ENCODE assay signal across 8 cellular contexts in the genomic region with DNA sequence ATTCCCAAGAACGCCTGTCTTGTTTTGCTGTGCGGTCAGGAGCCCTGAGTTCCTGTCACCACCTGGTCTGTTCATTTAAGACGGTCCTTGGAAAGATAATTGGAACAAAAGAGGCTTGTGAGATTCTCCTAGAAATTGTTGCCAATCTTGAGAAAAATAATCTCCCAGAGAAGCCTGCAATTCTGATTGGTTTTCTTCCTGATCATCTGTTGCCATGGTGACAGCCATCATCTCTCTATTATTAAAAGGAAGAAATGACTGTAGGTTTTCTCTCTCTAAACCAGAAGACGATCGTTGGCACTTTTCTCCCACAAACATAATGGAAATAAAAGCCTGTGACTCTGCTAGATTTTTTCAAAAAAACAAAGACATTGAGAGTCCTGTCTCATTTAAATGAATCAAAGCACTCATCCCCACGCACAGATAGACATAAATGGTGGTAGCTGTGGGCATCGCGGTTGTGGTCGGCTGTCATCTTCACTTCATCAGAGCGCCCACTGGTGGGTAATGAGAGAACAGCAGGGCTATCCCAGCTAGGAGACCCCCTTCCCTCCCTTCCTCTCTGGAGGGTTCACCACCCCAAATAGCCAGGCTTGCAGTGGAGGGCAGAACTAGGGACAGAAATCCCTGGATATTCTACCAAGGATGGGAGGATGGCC. TPM values are rescaled to one million over a fixed set of nuclear protein-coding genes. Genes with fewer than 3 reads are reported as not detected.
A peak's percentile ranks its signal among the peaks of the same experiment; 100 is the strongest.
DNase-seq lines count a peak whose midpoint lies in the region; ATAC-seq and TF ChIP-seq lines count a peak whose summit lies in the region.

No MANE protein-coding gene starts in this region.

- no peaks in the 10 kb centered on the region for H3K36me3 ChIP-seq in mesenchymal stem cell (ENCODE audit: control insufficient read depth in 1 of 2, insufficient read depth in 2 of 2, low read depth in 1 of 2, low read length in 2 of 2)
- H3K36me3 ChIP-seq in ascending aorta: no peaks in the 10 kb centered on the region

- H3K9me3 ChIP-seq in mesenchymal stem cell (ENCODE audit: control insufficient read depth, low read length): no peaks in the 10 kb centered on the region
- no peaks in the 10 kb centered on the region for H3K9me3 ChIP-seq in ascending aorta

- H4K8ac ChIP-seq in mesenchymal stem cell (ENCODE audit: low read length): no peak overlapping the region

- H3K27me3 Mint-ChIP-seq in activated T-helper 17 cell treated with anti-CD3 and anti-CD28 coated beads, Interleukin-2, amount 50 U/mL, for 72 hours: no peaks in the 10 kb centered on the region

- H2BK5ac ChIP-seq in mesenchymal stem cell (ENCODE audit: low read depth, low read length, poor library complexity, severe bottlenecking): no peak overlapping the region

- H3K27me3 ChIP-seq in mesenchymal stem cell (ENCODE audit: control insufficient read depth in 1 of 2, insufficient read depth in 1 of 2, low read length in 2 of 2): no peaks in the 10 kb centered on the region
- no peaks in the 10 kb centered on the region for H3K27me3 ChIP-seq in ascending aorta

- no peaks in the 10 kb centered on the region for H3K79me1 ChIP-seq in mesenchymal stem cell (replicated peaks; ENCODE audit: low read length, poor library complexity, severe bottlenecking)

- H3K9ac ChIP-seq in mesenchymal stem cell (ENCODE audit: low read length): no peak overlapping the region

- no peak overlapping the region for H3K4me3 Mint-ChIP-seq in activated T-helper 17 cell treated with anti-CD3 and anti-CD28 coated beads, Interleukin-2, amount 50 U/mL, for 72 hours

- H3K23ac ChIP-seq in mesenchymal stem cell (ENCODE audit: low read length in 2 of 2): no peak overlapping the region

- H2AK5ac ChIP-seq in mesenchymal stem cell (ENCODE audit: low read length, severe bottlenecking): no peak overlapping the region

- TF ChIP-seq CTCF in AG09319 (IDR thresholded peaks at IDR 0.05; ENCODE audit: low read depth, low read length) (peak; percentile 26), GM20000 (IDR thresholded peaks at IDR 0.05; ENCODE audit: extremely low read depth, missing control alignments) (no peak), ascending aorta (IDR thresholded peaks at IDR 0.05) (peak in 1 of 3 experiments; percentile 19)

- intact Hi-C loops in ascending aorta (cut with DNase I): no loop called here

- no peaks in the 10 kb centered on the region for H3K36me3 Mint-ChIP-seq in activated T-helper 17 cell treated with anti-CD3 and anti-CD28 coated beads, Interleukin-2, amount 50 U/mL, for 72 hours (ENCODE audit: low read depth)

- no peak overlapping the region for H4K91ac ChIP-seq in mesenchymal stem cell (ENCODE audit: low read length)

- H3K27ac Mint-ChIP-seq in activated T-helper 17 cell treated with anti-CD3 and anti-CD28 coated beads, Interleukin-2, amount 50 U/mL, for 72 hours: no peak overlapping the region

- H3K18ac ChIP-seq in mesenchymal stem cell (ENCODE audit: low read depth in 1 of 2, low read length in 2 of 2): no peak overlapping the region

- no peak overlapping the region for H2BK12ac ChIP-seq in mesenchymal stem cell (ENCODE audit: low read length in 2 of 2)

- no peak for DNase-seq in AG09319 (ENCODE audit: extremely low read depth, low read depth)
- peak; percentile 27 for DNase-seq in GM20000 (ENCODE audit: low spot score)
- DNase-seq in mesenchymal stem cell: peak; percentile 24
- DNase-seq in NCI-H2029 treated with DMSO at 0.1 percent for 48 hours (lab: John Stamatoyannopoulos, UW): no peak
- DNase-seq in ascending aorta (ENCODE audit: low spot score in 2 of 2): no peak

- H3K27ac ChIP-seq in mesenchymal stem cell (ENCODE audit: low read length, poor library complexity, severe bottlenecking) (no peak overlapping the region), ascending aorta (no peak overlapping the region)

- no peak overlapping the region for H3K4me2 ChIP-seq in mesenchymal stem cell (ENCODE audit: low read length, poor library complexity, severe bottlenecking)

- peaks cover 8% of the 10 kb centered on the region for H3K4me1 Mint-ChIP-seq in activated T-helper 17 cell treated with anti-CD3 and anti-CD28 coated beads, Interleukin-2, amount 50 U/mL, for 72 hours

- H3K4me3 ChIP-seq in mesenchymal stem cell (ENCODE audit: insufficient read depth in 1 of 2, low read depth in 1 of 2, low read length in 2 of 2) (no peak overlapping the region), ascending aorta (no peak overlapping the region)

- ATAC-seq in activated T-helper 17 cell treated with anti-CD3 and anti-CD28 coated beads, Interleukin-2, amount 50 U/mL, for 72 hours (replicated peaks): peak; percentile 23
- ATAC-seq in GM19467 (IDR thresholded peaks at IDR 0.05; ENCODE audit: unreplicated experiment) (no peak), HG03139 (IDR thresholded peaks at IDR 0.05; ENCODE audit: unreplicated experiment) (no peak)

- no peak overlapping the region for H2BK120ac ChIP-seq in mesenchymal stem cell (ENCODE audit: low read depth, low read length)

- 73% methylated on average over 9 of the region's 10 CpGs for WGBS in mesenchymal stem cell

- no peak overlapping the region for H2BK15ac ChIP-seq in mesenchymal stem cell (ENCODE audit: low read depth, poor library complexity, severe bottlenecking)

- H3K9me3 Mint-ChIP-seq in activated T-helper 17 cell treated with anti-CD3 and anti-CD28 coated beads, Interleukin-2, amount 50 U/mL, for 72 hours: no peaks in the 10 kb centered on the region

- H2AFZ ChIP-seq in mesenchymal stem cell (ENCODE audit: low read depth, low read length): no peak overlapping the region

- no peak overlapping the region for H3K14ac ChIP-seq in mesenchymal stem cell (ENCODE audit: low read length in 2 of 2)

- H3K4me1 ChIP-seq in mesenchymal stem cell (ENCODE audit: control insufficient read depth, insufficient read depth, low read depth, low read length) (no peaks in the 10 kb centered on the region), ascending aorta (no peaks in the 10 kb centered on the region)

- no peak overlapping the region for H3K4ac ChIP-seq in mesenchymal stem cell (ENCODE audit: low read depth in 1 of 2, low read length in 2 of 2)

RNA-seq across cellular contexts. Expression of a gene that starts 21.7 kb away (rescaled TPM):
- total RNA-seq in activated T-helper 17 cell treated with anti-CD3 and anti-CD28 coated beads, Interleukin-2, amount 50 U/mL, for 72 hours: 100 to 1,000 TPM; 313 to 323 TPM
- polyA plus RNA-seq in mesenchymal stem cell (2013, experiment 1 of 2): 253 TPM
- 257 TPM for polyA plus RNA-seq in mesenchymal stem cell (2013, experiment 2 of 2)
- 159 TPM for total RNA-seq in ascending aorta

RNA-seq across cellular contexts. Expression of a gene that starts 45.5 kb away (rescaled TPM):
- 10 to 100 TPM in 1 of 2 donors, 1 to 10 TPM in 1; 1.3 to 12.9 TPM for total RNA-seq in activated T-helper 17 cell treated with anti-CD3 and anti-CD28 coated beads, Interleukin-2, amount 50 U/mL, for 72 hours
- polyA plus RNA-seq in mesenchymal stem cell (2013, experiment 1 of 2): 20.7 TPM
- polyA plus RNA-seq in mesenchymal stem cell (2013, experiment 2 of 2): 19.9 TPM
- total RNA-seq in ascending aorta: 120 TPM

RNA-seq across cellular contexts. Expression of a gene that starts 56.6 kb away (rescaled TPM):
- 1 to 10 TPM in 1 of 2 donors, not detected in 1; 9.6 TPM for total RNA-seq in activated T-helper 17 cell treated with anti-CD3 and anti-CD28 coated beads, Interleukin-2, amount 50 U/mL, for 72 hours
- polyA plus RNA-seq in mesenchymal stem cell (2013, experiment 1 of 2): not detected
- polyA plus RNA-seq in mesenchymal stem cell (2013, experiment 2 of 2): 1.3 TPM
- total RNA-seq in ascending aorta: not detected

Comparison
In these comparisons a context has a peak if more than half of its experiments do, and no peak if none do; other contexts are left out.
1. DNase-seq: peak in GM20000 (single experiment) and mesenchymal stem cell (single experiment); none in AG09319 (single experiment), NCI-H2029 treated with DMSO at 0.1 percent for 48 hours (single experiment) and ascending aorta (0 of 2).